Comparison of ENCODE assay signal across 1 cellular context in genomic region chr22:20319745-20320658, GRCh38.
A peak's percentile ranks its signal among the peaks of the same experiment; 100 is the strongest.
TF ChIP-seq lines count a peak whose summit lies in the region.

DGCR6L (minus strand) TSS chr22:20320060; CDS start chr22:20319988, 72 bp downstream.

TF ChIP-seq in K562, 482 proteins besides CTCF, POLR2A, EP300 and RAD21 (continued from another document and continues in another):
- TF ChIP-seq ZBTB26 (CRISPR knock-in tag; IDR thresholded peaks at IDR 0.05) (peak; percentile 92), ZEB2 (IDR thresholded peaks at IDR 0.05) (peak; percentile 71), CHD2 (IDR thresholded peaks at IDR 0.05; ENCODE audit: low read depth, low read length) (peak; percentile 87), MXD1 (CRISPR knock-in tag; IDR thresholded peaks at IDR 0.05; ENCODE audit: borderline replicate concordance, poor library complexity, severe bottlenecking) (peak; percentile 1), MYC (IDR thresholded peaks at IDR 0.05; ENCODE audit: low read depth, low read length) (peak; percentile 91), MYC (CRISPR knock-in tag; IDR thresholded peaks at IDR 0.05; ENCODE audit: borderline replicate concordance, low read depth) (peak; percentile 96), ARID3B (CRISPR knock-in tag; IDR thresholded peaks at IDR 0.05; ENCODE audit: borderline replicate concordance) (peak; percentile 97), RBBP5 (IDR thresholded peaks at IDR 0.05; ENCODE audit: borderline replicate concordance, insufficient read depth, low read length, poor library complexity, severe bottlenecking) (peak; percentile 100), GTF3C2 (IDR thresholded peaks at IDR 0.05; ENCODE audit: borderline replicate concordance, extremely low read depth, insufficient read length) (peak; percentile 5), ZNF274 (IDR thresholded peaks at IDR 0.05; ENCODE audit: borderline replicate concordance, low read depth, low read length) (no peak; the same call in 1 of the 2 replicates), U2AF2 (optimal IDR thresholded peaks at IDR 0.05; ENCODE audit: low read depth, low read length) (no peak), NR1H2 (CRISPR knock-in tag; IDR thresholded peaks at IDR 0.05) (peak; percentile 96), ZNF668 (CRISPR knock-in tag; IDR thresholded peaks at IDR 0.05) (no peak), NCOR1 (IDR thresholded peaks at IDR 0.05) (no peak), CREM (IDR thresholded peaks at IDR 0.05; ENCODE audit: low read depth) (peak; percentile 95), BDP1 (IDR thresholded peaks at IDR 0.05; ENCODE audit: insufficient read depth, insufficient read length) (no peak), ZNF766 (CRISPR knock-in tag; conservative IDR thresholded peaks at IDR 0.05) (peak; percentile 78; the same call in 1 of the 2 replicates), ZNF639 (CRISPR knock-in tag; conservative IDR thresholded peaks at IDR 0.05 in 1 of 2, IDR thresholded peaks at IDR 0.05 in 1 of 2) (peak in 1 of 2 experiments; percentile 89; a peak in 2 of 4 replicates), MIER1 (IDR thresholded peaks at IDR 0.05; ENCODE audit: low read depth) (peak; percentile 80; the same call in 1 of the 2 replicates), FOXP4 (CRISPR knock-in tag; IDR thresholded peaks at IDR 0.05; ENCODE audit: borderline replicate concordance) (peak; percentile 95; the same call in 1 of the 2 replicates), BCOR (IDR thresholded peaks at IDR 0.05) (peak; percentile 79), CBX8 (IDR thresholded peaks at IDR 0.05; ENCODE audit: borderline replicate concordance, extremely low read depth, low read depth, low read length, poor library complexity, severe bottlenecking) (no peak), ASH1L (IDR thresholded peaks at IDR 0.05; ENCODE audit: borderline replicate concordance, low read depth, partially characterized antibody) (no peak), STAG1 (CRISPR knock-in tag; IDR thresholded peaks at IDR 0.05; ENCODE audit: borderline replicate concordance) (no peak), RREB1 (CRISPR knock-in tag; IDR thresholded peaks at IDR 0.05) (peak; percentile 92), ZNF76 (CRISPR knock-in tag; IDR thresholded peaks at IDR 0.05; ENCODE audit: borderline replicate concordance) (peak; percentile 66; the same call in 1 of the 2 replicates), E2F1 (CRISPR knock-in tag; IDR thresholded peaks at IDR 0.05) (peak; percentile 89), ZFP30 (CRISPR knock-in tag; IDR thresholded peaks at IDR 0.05; ENCODE audit: borderline replicate concordance) (no peak), ZBTB43 (CRISPR knock-in tag; IDR thresholded peaks at IDR 0.05) (no peak), NFE2L1 (tag; IDR thresholded peaks at IDR 0.05; ENCODE audit: borderline replicate concordance, low read depth) (peak; percentile 68; the same call in 1 of the 2 replicates), ZNF212 (CRISPR knock-in tag; IDR thresholded peaks at IDR 0.05) (peak; percentile 89), ZNF584 (CRISPR knock-in tag; IDR thresholded peaks at IDR 0.05; ENCODE audit: low read depth) (no peak), EZH2 (IDR thresholded peaks at IDR 0.05; ENCODE audit: borderline replicate concordance, low read depth, low read length) (no peak), CREB1 (IDR thresholded peaks at IDR 0.05) (peak; percentile 89), CREB1 (CRISPR knock-in tag; IDR thresholded peaks at IDR 0.05) (peak; percentile 85), MAFK (IDR thresholded peaks at IDR 0.05; ENCODE audit: low read length) (peak; percentile 88), PYGO2 (tag; IDR thresholded peaks at IDR 0.05) (no peak), ZNF778 (CRISPR knock-in tag; IDR thresholded peaks at IDR 0.05) (no peak), GATAD2A (IDR thresholded peaks at IDR 0.05) (peak; percentile 96), C11orf30 (IDR thresholded peaks at IDR 0.05; ENCODE audit: low read depth) (no peak), CCNT2 (IDR thresholded peaks at IDR 0.05; ENCODE audit: borderline replicate concordance, extremely low read depth, insufficient read length, low read depth, low read length) (peak; percentile 97), PKNOX1 (IDR thresholded peaks at IDR 0.05) (0 out of 2 replicates have a peak, but pooled peaks have one; percentile 20), CAMTA2 (CRISPR knock-in tag; conservative IDR thresholded peaks at IDR 0.05) (peak; percentile 97)
